Comparison of ENCODE assay signal across 8 cellular contexts in genomic region chr17:30714825-30715622, GRCh38.
DNase-seq lines count a peak whose midpoint lies in the region; ATAC-seq and TF ChIP-seq lines count a peak whose summit lies in the region.
"Not testable (repeated sequence)": the region's sequence is repeated elsewhere in the genome, so short reads cannot be mapped to it uniquely, and the experiment has no call there.

No MANE protein-coding gene starts in this region.

- H3K9me3 Mint-ChIP-seq in activated naive CD8-positive, alpha-beta T cell treated with anti-CD3 and anti-CD28 coated beads, Interleukin-2, amount 50 U/mL, for 24 hours; naive thymus-derived CD8-positive, alpha-beta T cell: not testable (repeated sequence)

- not testable (repeated sequence) for H3K4me3 Mint-ChIP-seq in activated naive CD8-positive, alpha-beta T cell treated with anti-CD3 and anti-CD28 coated beads, Interleukin-2, amount 50 U/mL, for 24 hours
- peak overlapping the region in 1 of 10 donors; percentile 45 for H3K4me3 Mint-ChIP-seq in naive thymus-derived CD8-positive, alpha-beta T cell

- H3K36me3 Mint-ChIP-seq in activated naive CD8-positive, alpha-beta T cell treated with anti-CD3 and anti-CD28 coated beads, Interleukin-2, amount 50 U/mL, for 24 hours (ENCODE audit: low read depth); naive thymus-derived CD8-positive, alpha-beta T cell: not testable (repeated sequence)

- TF ChIP-seq CTCF in fibroblast of villous mesenchyme (IDR thresholded peaks at IDR 0.05; ENCODE audit: insufficient read depth, low read depth, low read length) = peak; percentile 74

- DNase-seq in Daoy (ENCODE audit: low read depth) = peak; percentile 48
- peak; percentile 27 for DNase-seq in HEK293T (ENCODE audit: extremely low spot score)
- DNase-seq in NCI-H2227 (lab: John Stamatoyannopoulos, UW; ENCODE audit: unreplicated experiment) = peak; percentile 26
- peak; percentile 57 for DNase-seq in UCSD-AML1 (lab: John Stamatoyannopoulos, UW; ENCODE audit: unreplicated experiment)
- DNase-seq in activated naive CD8-positive, alpha-beta T cell treated with anti-CD3 and anti-CD28 coated beads, Interleukin-2, amount 50 U/mL, for 24 hours = peak; percentile 58
- peak; percentile 71 for DNase-seq in fibroblast of villous mesenchyme (ENCODE audit: low read depth)
- DNase-seq in naive thymus-derived CD8-positive, alpha-beta T cell = peak in 6 of 10 donors; percentile 22 to 48 (median 40)
- DNase-seq in superior temporal gyrus (ENCODE audit: extremely low spot score) = peak; percentile 10

- H3K4me3 ChIP-seq in fibroblast of villous mesenchyme (ENCODE audit: low read depth, low read length) = not testable (repeated sequence)

- not testable (repeated sequence) for H3K27me3 Mint-ChIP-seq in activated naive CD8-positive, alpha-beta T cell treated with anti-CD3 and anti-CD28 coated beads, Interleukin-2, amount 50 U/mL, for 24 hours; naive thymus-derived CD8-positive, alpha-beta T cell

- CTCF ChIA-PET in HEK293T (lab: Yijun Ruan, JAX) = interaction anchor here (0.6 to 1.2 kb wide), 3 partner anchors 11 to 19 kb away, joined by 3 to 7 read pairs (median 3); no protein-coding TSS in a partner anchor

- ATAC-seq in activated naive CD8-positive, alpha-beta T cell treated with anti-CD3 and anti-CD28 coated beads, Interleukin-2, amount 50 U/mL, for 24 hours = peak; percentile 67
- ATAC-seq in naive thymus-derived CD8-positive, alpha-beta T cell = peak; percentile 68 to 72

- peaks cover 14% of the 10 kb centered on the region for H3K4me1 Mint-ChIP-seq in activated naive CD8-positive, alpha-beta T cell treated with anti-CD3 and anti-CD28 coated beads, Interleukin-2, amount 50 U/mL, for 24 hours
- peaks cover 20 to 33% (median 23%) of the 10 kb centered on the region in 4 donors for H3K4me1 Mint-ChIP-seq in naive thymus-derived CD8-positive, alpha-beta T cell

- POLR2A ChIA-PET in HEK293T (lab: Yijun Ruan, JAX); naive thymus-derived CD8-positive, alpha-beta T cell (lab: Charles Lee): not testable (repeated sequence)

- not testable (repeated sequence) for H3K27ac Mint-ChIP-seq in activated naive CD8-positive, alpha-beta T cell treated with anti-CD3 and anti-CD28 coated beads, Interleukin-2, amount 50 U/mL, for 24 hours
- peak overlapping the region in 3 of 10 donors; percentile 24 to 82 (median 67) for H3K27ac Mint-ChIP-seq in naive thymus-derived CD8-positive, alpha-beta T cell

Comparison
In these comparisons a context has a peak if more than half of its experiments do, and no peak if none do; other contexts are left out.
1. DNase-seq: peak in every context shown above with its lines; median percentile 71 in fibroblast of villous mesenchyme; 58 in activated naive CD8-positive, alpha-beta T cell treated with anti-CD3 and anti-CD28 coated beads, Interleukin-2, amount 50 U/mL, for 24 hours; 57 in UCSD-AML1; 48 in Daoy; 40 in naive thymus-derived CD8-positive, alpha-beta T cell; 27 in HEK293T; 26 in NCI-H2227; 10 in superior temporal gyrus.